Comparison of ENCODE assay signal across 2 cellular contexts in the genomic region with DNA sequence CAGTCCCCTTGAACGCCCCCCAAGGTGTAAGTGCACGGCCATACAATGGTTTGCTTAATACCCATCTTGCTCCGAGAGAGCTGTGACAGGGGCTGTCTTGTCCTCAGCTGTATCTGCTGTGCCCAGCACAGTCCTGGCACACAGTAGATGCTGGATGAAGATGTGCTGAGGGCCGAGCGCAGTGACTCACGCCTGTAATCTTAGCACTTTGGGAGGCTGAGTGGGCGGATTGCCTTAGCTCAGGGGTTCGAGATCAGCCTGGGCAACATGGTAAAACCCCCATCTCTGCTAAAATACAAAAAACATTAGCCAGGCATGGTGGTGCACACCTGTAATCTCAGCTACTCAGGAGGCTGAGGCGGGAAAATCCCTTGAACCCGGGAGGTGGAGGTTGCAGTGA.
TF ChIP-seq lines count a peak whose summit lies in the region.

No MANE protein-coding gene starts in this region.

TF ChIP-seq in SK-N-SH, 30 proteins besides CTCF, POLR2A, EP300 and RAD21 (continued from another document):
- TF ChIP-seq, protein P1, sequence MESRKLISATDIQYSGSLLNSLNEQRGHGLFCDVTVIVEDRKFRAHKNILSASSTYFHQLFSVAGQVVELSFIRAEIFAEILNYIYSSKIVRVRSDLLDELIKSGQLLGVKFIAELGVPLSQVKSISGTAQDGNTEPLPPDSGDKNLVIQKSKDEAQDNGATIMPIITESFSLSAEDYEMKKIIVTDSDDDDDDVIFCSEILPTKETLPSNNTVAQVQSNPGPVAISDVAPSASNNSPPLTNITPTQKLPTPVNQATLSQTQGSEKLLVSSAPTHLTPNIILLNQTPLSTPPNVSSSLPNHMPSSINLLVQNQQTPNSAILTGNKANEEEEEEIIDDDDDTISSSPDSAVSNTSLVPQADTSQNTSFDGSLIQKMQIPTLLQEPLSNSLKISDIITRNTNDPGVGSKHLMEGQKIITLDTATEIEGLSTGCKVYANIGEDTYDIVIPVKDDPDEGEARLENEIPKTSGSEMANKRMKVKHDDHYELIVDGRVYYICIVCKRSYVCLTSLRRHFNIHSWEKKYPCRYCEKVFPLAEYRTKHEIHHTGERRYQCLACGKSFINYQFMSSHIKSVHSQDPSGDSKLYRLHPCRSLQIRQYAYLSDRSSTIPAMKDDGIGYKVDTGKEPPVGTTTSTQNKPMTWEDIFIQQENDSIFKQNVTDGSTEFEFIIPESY (IDR thresholded peaks at IDR 0.05; ENCODE audit: borderline replicate concordance, low read depth) = no peak
TF ChIP-seq in SK-N-SH: peak in this region for 0.

TF ChIP-seq in SK-N-SH treated with all-trans-retinoic acid at 6 μM for 48 hours, 23 proteins besides CTCF, POLR2A, EP300 and RAD21 (continued from another document):
- TF ChIP-seq ZFP30 (CRISPR knock-in tag; IDR thresholded peaks at IDR 0.05) = no peak
TF ChIP-seq in SK-N-SH treated with all-trans-retinoic acid at 6 μM for 48 hours: peak in this region for 0.
